ENCODE assay signal across 7 cellular contexts in genomic region chr7:145474287-145474686, GRCh38.
"Had no signal": no experiment of that assay in that cellular context is flagged by ENCODE, and none has a peak within 500 bp of the region (broad histone marks: within the 10 kb centered on the region; RNA-seq: fewer than 3 reads in every experiment).

No MANE protein-coding gene starts in this region.

- ATAC-seq: GM23338 had no signal

- H2AFZ ChIP-seq: GM23338 had no signal

- H3K4me2 ChIP-seq: GM23338 had no signal

- FAIRE-seq: H1, H54, HTR-8/SVneo had no signal

- DNase-seq: H9, HCEC 1CT, KG1 had no signal

- H3K4me3 ChIP-seq: GM23338 had no signal
